ENCODE assay signal across 23 cellular contexts in genomic region chr10:1369197-1369596, GRCh38.
DNase-seq lines count a peak whose midpoint lies in the region; ATAC-seq, FAIRE-seq and TF ChIP-seq lines count a peak whose summit lies in the region.
"Had no signal": no experiment of that assay in that cellular context is flagged by ENCODE, and none has a peak within 500 bp of the region (broad histone marks: within the 10 kb centered on the region; RNA-seq: fewer than 3 reads in every experiment).

No MANE protein-coding gene starts in this region.

- no peak overlapping the region for H3K56ac ChIP-seq in H1 (replicated peaks; ENCODE audit: insufficient read length, low read depth, low read length)

- no peaks in the 10 kb centered on the region for H3K27me3 Mint-ChIP-seq in type B pancreatic cell

- no peak overlapping the region for H3K9ac ChIP-seq in H1 (replicated peaks in 1 of 4; ENCODE audit: extremely low read depth in 1 of 4, low read depth in 3 of 4, low read length in 3 of 4)

- no peak for TF ChIP-seq EP300 in H1 (IDR thresholded peaks at IDR 0.05; ENCODE audit: borderline replicate concordance in 1 of 2, low read depth in 2 of 2, low read length in 2 of 2)

- no peak overlapping the region for H3K14ac ChIP-seq in H1 (ENCODE audit: insufficient read length)

- no peak overlapping the region for H2BK20ac ChIP-seq in H1 (ENCODE audit: low read length)

- H3K79me1 ChIP-seq in H1 (ENCODE audit: low read depth, low read length), result no peaks in the 10 kb centered on the region

- WGBS in H1 (ENCODE audit: extremely low coverage in 1 of 2, insufficient coverage in 1 of 2, insufficient read length in 1 of 2, insufficient replicate concordance in 2 of 2, low coverage in 1 of 2, low lambda C conversion rate in 2 of 2, missing lambda C conversion rate in 1 of 2), 2 experiments, result 60% methylated on average over 6 of the region's 7 CpGs; no CpG with 5 or more reads in 1 of the 2 experiments

- H3K4ac ChIP-seq in H1 (replicated peaks; ENCODE audit: insufficient read length, low read depth, low read length), result no peak overlapping the region

- peaks cover 14% of the 10 kb centered on the region for H3K4me1 Mint-ChIP-seq in type B pancreatic cell (ENCODE audit: unreplicated experiment)

- H3K4me1 ChIP-seq in HEK293 (ENCODE audit: control insufficient read depth, insufficient read depth, low read length) (no peaks in the 10 kb centered on the region), H1 (replicated peaks in 1 of 4; ENCODE audit: control insufficient read depth in 3 of 4, insufficient read depth in 4 of 4, low read length in 3 of 4) (peaks cover 0 to 6% (median 4%) of the 10 kb centered on the region in 4 experiments; a peak in 5 of 7 replicates), left lung (no peaks in the 10 kb centered on the region)
- H3K4me1 ChIP-seq: Caco-2, pancreas had no signal

- H3K36me3 Mint-ChIP-seq in type B pancreatic cell, result peaks cover 3% of the 10 kb centered on the region
- H3K36me3 Mint-ChIP-seq: natural killer cell treated with Interleukin-12 subunit alpha and Interleukin-12 subunit beta and Interleukin-15 and Interleukin-18, amount 100 ng/mL, for 72 hours; stimulated activated naive B cell treated with anti-CD40 and anti-IgM and Interleukin-4, amounts not matched to agents 10 μg/mL and 1 μg/mL and 100 μg/mL, for 72 hours had no signal

- peaks cover 3% of the 10 kb centered on the region for H3K9me3 Mint-ChIP-seq in type B pancreatic cell
- H3K9me3 Mint-ChIP-seq: activated T-helper 1 cell treated with anti-CD3 and anti-CD28 coated beads, Interleukin-12 subunit alpha, Interleukin-12 subunit beta, Interleukin-2, Interleukin-4 antibody, amounts not matched to agents 30 ng/mL and 10 ng/mL and 1 ng/mL, durations not matched to agents 14 hours and 24 hours and 36 hours; endodermal cell; natural killer cell treated with Interleukin-12 subunit alpha and Interleukin-12 subunit beta and Interleukin-15 and Interleukin-18, amount 100 ng/mL, for 72 hours; stimulated activated naive B cell treated with anti-CD40 and anti-IgM and Interleukin-4, amounts not matched to agents 10 μg/mL and 1 μg/mL and 100 μg/mL, for 72 hours; T-helper 1 cell treated with Interleukin-12 subunit alpha and Interleukin-12 subunit beta and Interleukin-4 antibody, amounts not matched to agents 30 μg/mL and 1 μg/mL, for 36 hours had no signal

- no peak for TF ChIP-seq RAD21 in H1 (IDR thresholded peaks at IDR 0.05 in 1 of 2, conservative IDR thresholded peaks at IDR 0.05 in 1 of 2; ENCODE audit: low read depth in 2 of 2, low read length in 2 of 2)

- ATAC-seq in left lung (no peak), GM21381 (IDR thresholded peaks at IDR 0.05; ENCODE audit: unreplicated experiment) (no peak)

- no peak overlapping the region for H2BK15ac ChIP-seq in H1 (ENCODE audit: low read length)

- H3K36me3 ChIP-seq in HEK293 (ENCODE audit: control insufficient read depth in 2 of 2, insufficient read depth in 1 of 2, low read length in 2 of 2) (no peaks in the 10 kb centered on the region), H1 (ENCODE audit: control insufficient read depth in 2 of 4, insufficient read depth in 4 of 4, low read length in 3 of 4) (no peaks in the 10 kb centered on the region), left lung (no peaks in the 10 kb centered on the region)
- H3K36me3 ChIP-seq: esophagus squamous epithelium, pancreas had no signal

- H3K18ac ChIP-seq in H1 (ENCODE audit: extremely low read depth, low read length), result no peak overlapping the region

- CTCF ChIA-PET in HEK293 (lab: Yijun Ruan, JAX) (interaction anchor here (0.5 to 2.2 kb wide), 23 partner anchors 9 to 1627 kb away, joined by 3 to 11 read pairs (median 4); no protein-coding TSS in a partner anchor), H1 (lab: Charles Lee; ENCODE audit: partially characterized antibody) (interaction anchor here (0.6 to 3.0 kb wide), 51 partner anchors 9 to 1547 kb away, joined by 3 to 25 read pairs (median 4); no protein-coding TSS in a partner anchor)

- H3K4me3 Mint-ChIP-seq in type B pancreatic cell, result no peak overlapping the region
- H3K4me3 Mint-ChIP-seq: activated T-helper 1 cell treated with anti-CD3 and anti-CD28 coated beads, Interleukin-12 subunit alpha, Interleukin-12 subunit beta, Interleukin-2, Interleukin-4 antibody, amounts not matched to agents 30 ng/mL and 10 ng/mL and 1 ng/mL, durations not matched to agents 14 hours and 24 hours and 36 hours; endodermal cell; natural killer cell treated with Interleukin-12 subunit alpha and Interleukin-12 subunit beta and Interleukin-15 and Interleukin-18, amount 100 ng/mL, for 72 hours; stimulated activated naive B cell treated with anti-CD40 and anti-IgM and Interleukin-4, amounts not matched to agents 10 μg/mL and 1 μg/mL and 100 μg/mL, for 72 hours; T-helper 1 cell treated with Interleukin-12 subunit alpha and Interleukin-12 subunit beta and Interleukin-4 antibody, amounts not matched to agents 30 μg/mL and 1 μg/mL, for 36 hours had no signal

- no peaks in the 10 kb centered on the region for H3K23me2 ChIP-seq in H1 (ENCODE audit: low read depth, low read length)

- H2BK12ac ChIP-seq in H1 (ENCODE audit: low read depth, low read length), result peak overlapping the region; percentile 40; the same call in 1 of the 2 replicates

- no peak overlapping the region for H2AFZ ChIP-seq in H1 (ENCODE audit: low read length)

- H3K4me2 ChIP-seq in H1 (ENCODE audit: insufficient read depth in 1 of 2, low read depth in 2 of 2, low read length in 2 of 2), result no peak overlapping the region

- H2AK5ac ChIP-seq in H1 (ENCODE audit: low read depth, low read length), result no peak overlapping the region; the same call in 1 of the 2 replicates

- no peak overlapping the region for H2BK120ac ChIP-seq in H1 (replicated peaks; ENCODE audit: low read depth, low read length)

- intact Hi-C loops in left lung (cut with DNase I), result no loop called here

- H4K8ac ChIP-seq in H1 (ENCODE audit: extremely low read depth, insufficient read depth, low read length), result no peak overlapping the region

- TF ChIP-seq POLR2A in H1 (IDR thresholded peaks at IDR 0.05; ENCODE audit: control extremely low read depth in 1 of 2, low read depth in 2 of 2, low read length in 2 of 2), result no peak

- H3K9me3 ChIP-seq in HEK293 (ENCODE audit: control insufficient read depth, insufficient read depth, low read depth, low read length) (no peaks in the 10 kb centered on the region), H1 (ENCODE audit: insufficient read depth in 2 of 2, low read depth in 1 of 2, low read length in 1 of 2) (no peaks in the 10 kb centered on the region), left lung (no peaks in the 10 kb centered on the region)
- H3K9me3 ChIP-seq: Caco-2, esophagus squamous epithelium, pancreas had no signal

- FAIRE-seq in H1 (lab: Jason Lieb, UNC), result peak; percentile 60
- FAIRE-seq: bronchial epithelial cell, frontal cortex, pancreas, RCC 7860 had no signal

- H4K5ac ChIP-seq in H1 (ENCODE audit: insufficient read length, low read depth, low read length), result no peak overlapping the region

- no peak overlapping the region for H3K23ac ChIP-seq in H1 (ENCODE audit: insufficient read length)

- TF ChIP-seq CTCF in HEK293 (tag by site-specific recombination; IDR thresholded peaks at IDR 0.05) (no peak), H1 (IDR thresholded peaks at IDR 0.05; ENCODE audit: control extremely low read depth in 1 of 3, insufficient read depth in 1 of 3, low read depth in 1 of 3, low read length in 3 of 3) (no peak), type B pancreatic cell (conservative IDR thresholded peaks at IDR 0.05) (peak; percentile 9), left lung (IDR thresholded peaks at IDR 0.05) (no peak)

- peaks cover 0 to 2% of the 10 kb centered on the region in 2 experiments for H4K20me1 ChIP-seq in H1 (replicated peaks in 1 of 2; ENCODE audit: control insufficient read depth in 1 of 2, insufficient read depth in 2 of 2, low read length in 2 of 2)

- H3K79me2 ChIP-seq in H1 (ENCODE audit: control insufficient read depth in 1 of 2, insufficient read depth in 2 of 2, low read length in 2 of 2), result no peaks in the 10 kb centered on the region

- DNase-seq in NCI-H748 (lab: John Stamatoyannopoulos, UW; ENCODE audit: unreplicated experiment) (peak; percentile 58), NCI-H748 treated with DMSO at 0.1 percent for 48 hours (lab: John Stamatoyannopoulos, UW) (no peak), H1 (ENCODE audit: low read depth in 1 of 2, low spot score in 2 of 2) (peak in 1 of 2 experiments; percentile 49), type B pancreatic cell (ENCODE audit: extremely low spot score, unreplicated experiment) (peak; percentile 43), left lung (no peak), retina (no peak)
- DNase-seq: activated CD4-positive, alpha-beta T cell treated with anti-CD3 and anti-CD28 coated beads for 1 hour; DND-41; esophagus squamous epithelium; NCI-H510A treated with DMSO at 0.1 percent for 48 hours had no signal

- no peak overlapping the region for H2BK5ac ChIP-seq in H1 (ENCODE audit: low read depth, low read length)

- POLR2A ChIA-PET in HEK293 (lab: Yijun Ruan, JAX), result no interaction called here
- POLR2A ChIA-PET in H1 (lab: Charles Lee; ENCODE audit: partially characterized antibody), result interaction anchor here (0.6 to 1.5 kb wide), 5 partner anchors 9 to 399 kb away, joined by 3 to 5 read pairs (median 3); no protein-coding TSS in a partner anchor

- H3K27me3 ChIP-seq in H1 (replicated peaks in 1 of 4; ENCODE audit: control insufficient read depth in 3 of 4, extremely low read depth in 1 of 4, insufficient read depth in 3 of 4, low read length in 3 of 4), result no peaks in the 10 kb centered on the region
- peaks cover 0 to 39% of the 10 kb centered on the region in 2 donors for H3K27me3 ChIP-seq in left lung
- H3K27me3 ChIP-seq: pancreas had no signal

- H3K4me3 ChIP-seq in HEK293 (ENCODE audit: low read depth, low read length) (no peak overlapping the region), H1 (ENCODE audit: extremely low read depth in 1 of 4, insufficient read depth in 2 of 4, low read depth in 3 of 4, low read length in 4 of 4) (peak overlapping the region in 1 of 4 experiments; percentile 11; a peak in 1 of 8 replicates), left lung (no peak overlapping the region)
- H3K4me3 ChIP-seq: esophagus squamous epithelium, GM12878, pancreas had no signal

- H3K27ac ChIP-seq in HEK293 (ENCODE audit: extremely low read depth, low read depth, low read length), result no peak overlapping the region
- H3K27ac ChIP-seq in H1 (ENCODE audit: low read depth, low read length), result no peak overlapping the region
- H3K27ac ChIP-seq in left lung, result no peak overlapping the region
- H3K27ac ChIP-seq: esophagus squamous epithelium, pancreas had no signal

- no peak overlapping the region for H3K27ac Mint-ChIP-seq in type B pancreatic cell
- H3K27ac Mint-ChIP-seq: activated T-helper 1 cell treated with anti-CD3 and anti-CD28 coated beads, Interleukin-12 subunit alpha, Interleukin-12 subunit beta, Interleukin-2, Interleukin-4 antibody, amounts not matched to agents 30 ng/mL and 10 ng/mL and 1 ng/mL, durations not matched to agents 14 hours and 24 hours and 36 hours; endodermal cell; natural killer cell treated with Interleukin-12 subunit alpha and Interleukin-12 subunit beta and Interleukin-15 and Interleukin-18, amount 100 ng/mL, for 72 hours; stimulated activated naive B cell treated with anti-CD40 and anti-IgM and Interleukin-4, amounts not matched to agents 10 μg/mL and 1 μg/mL and 100 μg/mL, for 72 hours; T-helper 1 cell treated with Interleukin-12 subunit alpha and Interleukin-12 subunit beta and Interleukin-4 antibody, amounts not matched to agents 30 μg/mL and 1 μg/mL, for 36 hours had no signal

- peak overlapping the region; percentile 41 for H4K91ac ChIP-seq in H1 (replicated peaks; ENCODE audit: insufficient read length, low read length)

Comparison
In these comparisons a context has a peak if more than half of its experiments do, and no peak if none do; other contexts are left out.
1. DNase-seq: peak in NCI-H748 (single experiment) and type B pancreatic cell (single experiment); none in NCI-H748 treated with DMSO at 0.1 percent for 48 hours (single experiment), left lung (0 of 2) and retina (single experiment).